In genomic region chr17:31479009-31479408, GRCh38 we compare ENCODE assay signal across 5 cellular contexts.
"Had no signal": no experiment of that assay in that cellular context is flagged by ENCODE, and none has a peak within 500 bp of the region (broad histone marks: within the 10 kb centered on the region; RNA-seq: fewer than 3 reads in every experiment).

No MANE protein-coding gene starts in this region.

- H3K27ac Mint-ChIP-seq: GM23338 had no signal

- H3K4me3 Mint-ChIP-seq: GM23338, H9 had no signal

- DNase-seq: H9, HCEC 1CT, IMR-90 had no signal

- ATAC-seq: GM23338, K562 had no signal

- H3K9me3 Mint-ChIP-seq: GM23338, H9 had no signal

- H3K4me3 ChIP-seq: GM23338, K562 had no signal
